1 cellular context compared by ENCODE assay signal in genomic region chr16:46883353-46883689, GRCh38.
TF ChIP-seq lines count a peak whose summit lies in the region.

No MANE protein-coding gene starts in this region.

TF ChIP-seq in HepG2, 621 proteins besides CTCF, POLR2A, EP300 and RAD21 (continued from another document and continues in another):
- TF ChIP-seq TFDP2 (CRISPR knock-in tag; IDR thresholded peaks at IDR 0.05) (peak; percentile 62; the same call in 1 of the 2 replicates), PHF5A (CRISPR knock-in tag; IDR thresholded peaks at IDR 0.05; ENCODE audit: low read depth, unreplicated experiment) (peak; percentile 18), NKX3-1 (CRISPR knock-in tag; IDR thresholded peaks at IDR 0.05) (0 out of 2 replicates have a peak, but pooled peaks have one; percentile 39), ETS1 (CRISPR knock-in tag; IDR thresholded peaks at IDR 0.05) (no peak), MBD4 (IDR thresholded peaks at IDR 0.05; ENCODE audit: borderline replicate concordance, low read length) (0 out of 2 replicates have a peak, but pooled peaks have one; percentile 59), SP140L (CRISPR knock-in tag; IDR thresholded peaks at IDR 0.05; ENCODE audit: borderline replicate concordance) (0 out of 2 replicates have a peak, but pooled peaks have one; percentile 23), POLR2G (IDR thresholded peaks at IDR 0.05; ENCODE audit: low read depth, low read length) (peak; percentile 91), REL (CRISPR knock-in tag; conservative IDR thresholded peaks at IDR 0.05) (0 out of 2 replicates have a peak, but pooled peaks have one; percentile 25), PHB2 (IDR thresholded peaks at IDR 0.05; ENCODE audit: partially characterized antibody) (no peak), CAMTA2 (CRISPR knock-in tag; IDR thresholded peaks at IDR 0.05; ENCODE audit: borderline replicate concordance) (no peak), TCF7 (IDR thresholded peaks at IDR 0.05; ENCODE audit: low read depth) (peak; percentile 27; the same call in 1 of the 2 replicates), ZNF503 (CRISPR knock-in tag; IDR thresholded peaks at IDR 0.05) (peak; percentile 42; the same call in 1 of the 2 replicates), SUZ12 (IDR thresholded peaks at IDR 0.05; ENCODE audit: low read depth, low read length) (no peak), ZNF432 (CRISPR knock-in tag; IDR thresholded peaks at IDR 0.05; ENCODE audit: borderline replicate concordance) (no peak), NCOR1 (IDR thresholded peaks at IDR 0.05; ENCODE audit: borderline replicate concordance, low read length) (no peak), MATR3 (CRISPR knock-in tag; IDR thresholded peaks at IDR 0.05) (no peak), ISL2 (CRISPR knock-in tag; IDR thresholded peaks at IDR 0.05) (peak; percentile 59; the same call in 1 of the 2 replicates), ZNF362 (CRISPR knock-in tag; IDR thresholded peaks at IDR 0.05; ENCODE audit: borderline replicate concordance) (no peak), ARID2 (CRISPR knock-in tag; IDR thresholded peaks at IDR 0.05; ENCODE audit: borderline replicate concordance) (peak; percentile 67; the same call in 1 of the 2 replicates), ZBTB44 (CRISPR knock-in tag; IDR thresholded peaks at IDR 0.05) (0 out of 2 replicates have a peak, but pooled peaks have one; percentile 17), TCF12 (IDR thresholded peaks at IDR 0.05) (no peak), TCF12 (CRISPR knock-in tag; IDR thresholded peaks at IDR 0.05) (0 out of 2 replicates have a peak, but pooled peaks have one; percentile 28), FOXO1 (CRISPR knock-in tag; IDR thresholded peaks at IDR 0.05) (peak; percentile 40), ZNF501 (CRISPR knock-in tag; IDR thresholded peaks at IDR 0.05) (0 out of 2 replicates have a peak, but pooled peaks have one; percentile 74), ZBTB37 (CRISPR knock-in tag; IDR thresholded peaks at IDR 0.05) (peak; percentile 47; the same call in 1 of the 2 replicates), RCOR2 (CRISPR knock-in tag; IDR thresholded peaks at IDR 0.05) (0 out of 2 replicates have a peak, but pooled peaks have one; percentile 62), NFIC (IDR thresholded peaks at IDR 0.05; ENCODE audit: low read length) (peak; percentile 77; the same call in 1 of the 2 replicates), HOMEZ (CRISPR knock-in tag; IDR thresholded peaks at IDR 0.05; ENCODE audit: low read depth) (0 out of 2 replicates have a peak, but pooled peaks have one; percentile 14), PHF20 (CRISPR knock-in tag; IDR thresholded peaks at IDR 0.05) (0 out of 2 replicates have a peak, but pooled peaks have one; percentile 39), FOXA3 (CRISPR knock-in tag; IDR thresholded peaks at IDR 0.05) (peak; percentile 59; the same call in 1 of the 2 replicates), BRCA1 (CRISPR knock-in tag; IDR thresholded peaks at IDR 0.05) (0 out of 2 replicates have a peak, but pooled peaks have one; percentile 2), MAFF (IDR thresholded peaks at IDR 0.05; ENCODE audit: low read depth, low read length) (no peak), FOSL2 (CRISPR knock-in tag; IDR thresholded peaks at IDR 0.05) (peak; percentile 16; the same call in 1 of the 2 replicates), ZNF589 (CRISPR knock-in tag; conservative IDR thresholded peaks at IDR 0.05) (peak; percentile 8; the same call in 1 of the 2 replicates), ZNF224 (CRISPR knock-in tag; IDR thresholded peaks at IDR 0.05) (peak; percentile 73; the same call in 1 of the 2 replicates), MLX (CRISPR knock-in tag; IDR thresholded peaks at IDR 0.05) (0 out of 2 replicates have a peak, but pooled peaks have one; percentile 16), ZBTB4 (CRISPR knock-in tag; IDR thresholded peaks at IDR 0.05; ENCODE audit: borderline replicate concordance) (no peak), AGO1 (IDR thresholded peaks at IDR 0.05; ENCODE audit: low read depth, low read length, poor library complexity, severe bottlenecking) (no peak), TFDP1 (CRISPR knock-in tag; IDR thresholded peaks at IDR 0.05; ENCODE audit: borderline replicate concordance) (peak; percentile 61; the same call in 1 of the 2 replicates), GATA4 (IDR thresholded peaks at IDR 0.05; ENCODE audit: borderline replicate concordance, low read depth) (0 out of 2 replicates have a peak, but pooled peaks have one; percentile 5), SOX13 (IDR thresholded peaks at IDR 0.05) (no peak), SOX13 (CRISPR knock-in tag; conservative IDR thresholded peaks at IDR 0.05 in 1 of 2, IDR thresholded peaks at IDR 0.05 in 1 of 2) (peak in 1 of 2 experiments; percentile 76; a peak in 1 of 4 replicates), ZEB1 (IDR thresholded peaks at IDR 0.05; ENCODE audit: insufficient replicate concordance, low read depth) (peak; percentile 51), SAP130 (CRISPR knock-in tag; IDR thresholded peaks at IDR 0.05; ENCODE audit: low read depth) (0 out of 2 replicates have a peak, but pooled peaks have one; percentile 1), RFX5 (IDR thresholded peaks at IDR 0.05; ENCODE audit: low read depth, low read length) (no peak), YEATS4 (CRISPR knock-in tag; IDR thresholded peaks at IDR 0.05; ENCODE audit: borderline replicate concordance) (no peak), TGIF2 (CRISPR knock-in tag; IDR thresholded peaks at IDR 0.05) (peak; percentile 13; the same call in 1 of the 2 replicates)
